In genomic region chr10:99872367-99873162, GRCh38 we compare ENCODE assay signal across 16 cellular contexts.
A peak's percentile ranks its signal among the peaks of the same experiment; 100 is the strongest.
DNase-seq lines count a peak whose midpoint lies in the region; ATAC-seq, FAIRE-seq and TF ChIP-seq lines count a peak whose summit lies in the region.
"Had no signal": no experiment of that assay in that cellular context is flagged by ENCODE, and none has a peak within 500 bp of the region (broad histone marks: within the 10 kb centered on the region; RNA-seq: fewer than 3 reads in every experiment).

No MANE protein-coding gene starts in this region.

- DNase-seq in EL (peak; percentile 21), NCI-H226 (peak; percentile 22), choroid plexus epithelial cell (ENCODE audit: low read depth) (peak; percentile 73), HepG2 (ENCODE audit: low spot score) (peak; percentile 58), activated gamma-delta T cell treated with Interleukin-2 at 50 U/mL for 16 hours (no peak), urothelium cell line (ENCODE audit: low spot score) (no peak), KBM-7 (no peak)
- DNase-seq: activated CD8-positive, alpha-beta memory T cell treated with anti-CD3 and anti-CD28 coated beads, Interleukin-2, amount 50 U/mL, for 48 hours; left cardiac atrium; NCI-H1694; posterior cingulate gyrus; T-helper 17 cell had no signal

- 0 out of 4 replicates have a peak, but pooled peaks of 1 of the 2 experiments have one; percentile 29 for TF ChIP-seq EP300 in HepG2 (IDR thresholded peaks at IDR 0.05; ENCODE audit: low read depth in 2 of 2, low read length in 2 of 2)
- no peak for TF ChIP-seq EP300 in HepG2 (CRISPR knock-in tag; IDR thresholded peaks at IDR 0.05; ENCODE audit: borderline replicate concordance)

- peak overlapping the region; percentile 28 for H3K4me2 ChIP-seq in HepG2 (ENCODE audit: low read depth, low read length)

- WGBS in HepG2 (ENCODE audit: low lambda C conversion rate) = 43% methylated on average over 5 of the region's 5 CpGs

- H3K27ac ChIP-seq in HepG2 (ENCODE audit: extremely low read length, insufficient read depth, low read length) = no peak overlapping the region
- H3K27ac ChIP-seq: vagina had no signal

- intact Hi-C loops in HepG2 (cut with micrococcal nuclease; ENCODE audit: unreplicated experiment) = no loop called here

- TF ChIP-seq CTCF in choroid plexus epithelial cell (conservative IDR thresholded peaks at IDR 0.05; ENCODE audit: low read depth, low read length) = no peak
- TF ChIP-seq CTCF in HepG2 (CRISPR knock-in tag; IDR thresholded peaks at IDR 0.05) = no peak

- H4K20me1 ChIP-seq in HepG2 (ENCODE audit: insufficient read depth, low read length) = no peaks in the 10 kb centered on the region

- TF ChIP-seq RAD21 in HepG2 (CRISPR knock-in tag; IDR thresholded peaks at IDR 0.05) = no peak

- no peak overlapping the region for H2AFZ ChIP-seq in HepG2 (ENCODE audit: low read length)

- no peaks in the 10 kb centered on the region for H3K79me2 ChIP-seq in HepG2 (ENCODE audit: insufficient read depth, low read length)

- no TSS peak for BruUV-seq in HepG2 (replicated peaks; lab: Mats Ljungman, UMichigan)

- peaks cover 2 to 13% of the 10 kb centered on the region in 2 experiments; a peak in 3 of 5 replicates for H3K36me3 ChIP-seq in HepG2 (replicated peaks in 1 of 2; ENCODE audit: control insufficient read depth in 1 of 2, insufficient read depth in 2 of 2, low read length in 2 of 2)

- CTCF ChIA-PET in HepG2 (lab: Yijun Ruan, JAX; ENCODE audit: low intra/inter-chr PET ratio, low total read pairs) = no interaction called here

- peak; percentile 82 for ATAC-seq in HepG2
- no peak for ATAC-seq in GM21825 (IDR thresholded peaks at IDR 0.05; ENCODE audit: unreplicated experiment)
- ATAC-seq: activated CD4-positive, CD25-positive, alpha-beta regulatory T cell treated with anti-CD3 and anti-CD28 coated beads, Interleukin-2, amount 50 U/mL, for 24 hours; T-helper 17 cell had no signal

- no peaks in the 10 kb centered on the region for H3K9me3 ChIP-seq in HepG2 (ENCODE audit: low read length)
- H3K9me3 ChIP-seq: vagina had no signal

- no peak overlapping the region for H3K9ac ChIP-seq in HepG2 (ENCODE audit: insufficient read depth, low read depth, low read length)

- TF ChIP-seq POLR2A in HepG2 (IDR thresholded peaks at IDR 0.05; ENCODE audit: insufficient read depth in 1 of 2, low read depth in 2 of 2, low read length in 2 of 2) = no peak

- no peaks in the 10 kb centered on the region for H3K27me3 ChIP-seq in HepG2 (ENCODE audit: control insufficient read depth in 1 of 2, insufficient read depth in 2 of 2, low read length in 2 of 2)
- H3K27me3 ChIP-seq: vagina had no signal

- POLR2A ChIA-PET in HepG2 (lab: Yijun Ruan, JAX) = interaction anchor here (0.9 to 1.2 kb wide), 3 partner anchors 10 to 229 kb away, joined by 3 to 4 read pairs (median 3); no protein-coding TSS in a partner anchor

- peaks cover 53% of the 10 kb centered on the region for H3K4me1 ChIP-seq in HepG2 (ENCODE audit: insufficient read depth, low read length)
- H3K4me1 ChIP-seq: vagina had no signal

- FAIRE-seq in HepG2 (lab: Jason Lieb, UNC) = peak; percentile 61
- FAIRE-seq in urothelium cell line (lab: Jason Lieb, UNC) = no peak
- FAIRE-seq: endometrium had no signal

- no peak overlapping the region for H3K4me3 ChIP-seq in choroid plexus epithelial cell (ENCODE audit: low read depth, low read length)
- H3K4me3 ChIP-seq in HepG2 (replicated peaks in 1 of 3; ENCODE audit: insufficient read depth in 1 of 3, low read depth in 2 of 3, low read length in 3 of 3) = no peak overlapping the region
- H3K4me3 ChIP-seq: vagina had no signal

- in situ Hi-C loops in HepG2 (cut with HindIII; ENCODE audit: extremely low pct_ligation_motif_present, low pct_unique_long_range_greater_than_20kb) (no loop called here), KBM-7 (cut with MboI; ENCODE audit: low pct_unique_long_range_greater_than_20kb, low sequenced_read_pairs) (loop anchor here (25.0 kb wide), 1 partner anchor 165 kb away; no protein-coding TSS in a partner anchor)

TF ChIP-seq in HepG2, 621 proteins besides CTCF, POLR2A, EP300 and RAD21 (continues in another document):
- TF ChIP-seq ZNF761 (CRISPR knock-in tag; conservative IDR thresholded peaks at IDR 0.05) (no peak), ZNF253 (CRISPR knock-in tag; IDR thresholded peaks at IDR 0.05; ENCODE audit: borderline replicate concordance) (no peak), GATAD2A (CRISPR knock-in tag; IDR thresholded peaks at IDR 0.05) (peak; percentile 71), ZNF446 (CRISPR knock-in tag; IDR thresholded peaks at IDR 0.05) (no peak), CCDC6 (CRISPR knock-in tag; IDR thresholded peaks at IDR 0.05) (0 out of 2 replicates have a peak, but pooled peaks have one; percentile 25), NCOR1 (IDR thresholded peaks at IDR 0.05; ENCODE audit: borderline replicate concordance, low read length) (0 out of 2 replicates have a peak, but pooled peaks have one; percentile 37), SIX1 (CRISPR knock-in tag; IDR thresholded peaks at IDR 0.05; ENCODE audit: borderline replicate concordance) (0 out of 2 replicates have a peak, but pooled peaks have one; percentile 18), SYNCRIP (IDR thresholded peaks at IDR 0.05; ENCODE audit: insufficient read depth, low read depth, low read length) (no peak), SALL2 (CRISPR knock-in tag; IDR thresholded peaks at IDR 0.05) (no peak), MAFF (IDR thresholded peaks at IDR 0.05; ENCODE audit: low read depth, low read length) (no peak), FOXA1 (IDR thresholded peaks at IDR 0.05) (no peak), FOXA1 (CRISPR knock-in tag; IDR thresholded peaks at IDR 0.05) (peak; percentile 15; the same call in 1 of the 2 replicates), SIX4 (CRISPR knock-in tag; IDR thresholded peaks at IDR 0.05) (peak; percentile 78), IRF9 (CRISPR knock-in tag; IDR thresholded peaks at IDR 0.05; ENCODE audit: borderline replicate concordance) (no peak), SNAPC4 (CRISPR knock-in tag; IDR thresholded peaks at IDR 0.05) (no peak), CEBPG (CRISPR knock-in tag; IDR thresholded peaks at IDR 0.05) (no peak), NKX3-1 (CRISPR knock-in tag; IDR thresholded peaks at IDR 0.05) (no peak), NFATC3 (CRISPR knock-in tag; IDR thresholded peaks at IDR 0.05) (no peak), ZNF878 (CRISPR knock-in tag; IDR thresholded peaks at IDR 0.05) (no peak), IKZF4 (CRISPR knock-in tag; IDR thresholded peaks at IDR 0.05; ENCODE audit: borderline replicate concordance, low read depth, not compliant biosample characterization) (no peak), ZMYM3 (CRISPR knock-in tag; IDR thresholded peaks at IDR 0.05) (peak; percentile 27; the same call in 1 of the 2 replicates)

Comparison
In these comparisons a context has a peak if more than half of its experiments do, and no peak if none do; other contexts are left out.
1. DNase-seq: peak in EL (single experiment), NCI-H226 (single experiment), choroid plexus epithelial cell (single experiment) and HepG2 (single experiment); none in activated gamma-delta T cell treated with Interleukin-2 at 50 U/mL for 16 hours (single experiment), urothelium cell line (single experiment) and KBM-7 (single experiment).